In the genomic region with DNA sequence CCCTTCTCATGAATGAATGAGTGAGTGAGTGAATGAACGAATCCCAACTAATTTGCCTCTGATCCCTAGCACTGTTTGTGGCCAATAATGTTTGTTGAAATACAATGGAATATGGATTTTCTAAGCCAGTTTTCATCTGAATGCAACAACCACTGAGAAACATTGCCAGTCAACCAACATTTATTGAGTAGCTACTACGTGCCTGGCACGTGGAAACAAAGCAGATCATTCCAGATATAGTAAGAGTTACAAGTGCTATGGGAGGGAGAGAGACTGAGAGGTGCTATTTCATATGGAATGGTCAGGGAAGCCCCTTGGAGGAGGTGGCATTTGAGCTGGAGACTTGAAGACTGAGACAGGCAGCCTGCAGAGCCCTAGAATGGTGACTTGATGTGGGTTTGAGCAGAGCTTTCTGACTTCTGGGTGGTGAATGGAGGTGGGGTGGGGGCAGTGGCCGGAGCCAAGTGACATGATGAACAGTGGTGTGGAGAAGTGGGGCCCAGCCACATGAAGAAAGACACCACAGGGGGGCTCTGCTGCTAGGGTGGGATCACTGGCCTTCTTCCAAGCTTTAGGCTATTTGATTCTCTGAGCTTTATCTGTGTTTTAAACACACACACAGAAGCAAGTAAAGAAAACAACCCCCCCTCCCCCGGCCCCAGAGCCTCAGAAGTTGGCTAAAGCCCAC, we compare ENCODE assay signal across 12 cellular contexts. TPM values are rescaled to one million over a fixed set of nuclear protein-coding genes. Genes with fewer than 3 reads are reported as not detected.
DNase-seq lines count a peak whose midpoint lies in the region; ATAC-seq and TF ChIP-seq lines count a peak whose summit lies in the region.
"Had no signal": no experiment of that assay in that cellular context is flagged by ENCODE, and none has a peak within 500 bp of the region (broad histone marks: within the 10 kb centered on the region; RNA-seq: fewer than 3 reads in every experiment).

No MANE protein-coding gene starts in this region.

- no peaks in the 10 kb centered on the region for H4K20me1 ChIP-seq in MM.1S (ENCODE audit: insufficient read depth, low read length)

- H3K36me3 ChIP-seq in endodermal cell (ENCODE audit: control insufficient read depth, insufficient read depth, low read length) = no peaks in the 10 kb centered on the region
- no peaks in the 10 kb centered on the region for H3K36me3 ChIP-seq in skeletal muscle tissue (ENCODE audit: control insufficient read depth in 3 of 3, insufficient read depth in 3 of 3, low read length in 3 of 3)
- H3K36me3 ChIP-seq in MM.1S (replicated peaks; ENCODE audit: insufficient read depth, low read length) = no peaks in the 10 kb centered on the region

- no peaks in the 10 kb centered on the region for H3K9me3 ChIP-seq in endodermal cell (ENCODE audit: control insufficient read depth, low read length)
- H3K9me3 ChIP-seq in skeletal muscle tissue (ENCODE audit: control insufficient read depth in 3 of 3, low read length in 3 of 3) = no peaks in the 10 kb centered on the region
- no peaks in the 10 kb centered on the region for H3K9me3 ChIP-seq in MM.1S (replicated peaks; ENCODE audit: insufficient read depth, low read length)
- H3K9me3 ChIP-seq: mucosa of descending colon had no signal

- H3K9me2 ChIP-seq in MM.1S (replicated peaks; ENCODE audit: insufficient read depth, low read length) = no peaks in the 10 kb centered on the region

- H3K4me1 Mint-ChIP-seq in endodermal cell (peaks cover 10% of the 10 kb centered on the region), mesothelial cell of epicardium (peaks cover 11% of the 10 kb centered on the region)
- H3K4me1 Mint-ChIP-seq in activated CD8-positive, alpha-beta T cell treated with anti-CD3 and anti-CD28 coated beads for 36 hours (ENCODE audit: low read depth) = no peaks in the 10 kb centered on the region

- DNase-seq in COR-L47 (lab: John Stamatoyannopoulos, UW) (peak; percentile 67), endodermal cell (no peak), mesothelial cell of epicardium (ENCODE audit: low spot score in 2 of 2, unreplicated experiment in 2 of 2) (no peak), NCI-H510A treated with DMSO at 0.1 percent for 48 hours (lab: John Stamatoyannopoulos, UW) (no peak), NCI-H2196 (lab: John Stamatoyannopoulos, UW; ENCODE audit: unreplicated experiment) (no peak), MM.1S (no peak)
- DNase-seq in activated CD8-positive, alpha-beta T cell treated with anti-CD3 and anti-CD28 coated beads for 36 hours = no peak
- DNase-seq: NCI-H2081 had no signal

- no peaks in the 10 kb centered on the region for H3K27me3 ChIP-seq in endodermal cell (ENCODE audit: control insufficient read depth, insufficient read depth, low read length, poor library complexity, severe bottlenecking)
- no peaks in the 10 kb centered on the region for H3K27me3 ChIP-seq in skeletal muscle tissue (ENCODE audit: control insufficient read depth in 3 of 3, insufficient read depth in 3 of 3, low read length in 3 of 3)
- no peaks in the 10 kb centered on the region for H3K27me3 ChIP-seq in MM.1S (replicated peaks; ENCODE audit: insufficient read depth, low read length)

- POLR2A ChIA-PET in activated CD8-positive, alpha-beta T cell treated with anti-CD3 and anti-CD28 coated beads for 36 hours (lab: Charles Lee) = interaction anchor here (0.7 kb wide), 1 partner anchor 34 kb away, joined by 3 read pairs; no protein-coding TSS in a partner anchor

- H3K27me3 Mint-ChIP-seq in endodermal cell (ENCODE audit: insufficient read depth) (no peaks in the 10 kb centered on the region), mesothelial cell of epicardium (ENCODE audit: low read depth) (no peaks in the 10 kb centered on the region)
- H3K27me3 Mint-ChIP-seq in activated CD8-positive, alpha-beta T cell treated with anti-CD3 and anti-CD28 coated beads for 36 hours = no peaks in the 10 kb centered on the region

- intact Hi-C loops in activated CD8-positive, alpha-beta T cell treated with anti-CD3 and anti-CD28 coated beads for 36 hours (cut with micrococcal nuclease) = no loop called here

- no peak overlapping the region for H3K4me2 ChIP-seq in MM.1S (ENCODE audit: low read depth, low read length)

- H3K36me3 Mint-ChIP-seq in endodermal cell (ENCODE audit: low read depth) (no peaks in the 10 kb centered on the region), mesothelial cell of epicardium (peaks cover 2% of the 10 kb centered on the region)
- no peaks in the 10 kb centered on the region for H3K36me3 Mint-ChIP-seq in activated CD8-positive, alpha-beta T cell treated with anti-CD3 and anti-CD28 coated beads for 36 hours (ENCODE audit: low read depth)

- H3K4me3 ChIP-seq in endodermal cell (ENCODE audit: low read length) = no peak overlapping the region
- no peak overlapping the region for H3K4me3 ChIP-seq in skeletal muscle tissue (ENCODE audit: low read length in 3 of 3)
- no peak overlapping the region for H3K4me3 ChIP-seq in MM.1S (ENCODE audit: low read length)
- H3K4me3 ChIP-seq: coronary artery, mucosa of descending colon, skin epidermis had no signal

- H3K4me1 ChIP-seq in endodermal cell (ENCODE audit: control insufficient read depth, insufficient read depth, low read length) (peaks cover 6% of the 10 kb centered on the region), skeletal muscle tissue (ENCODE audit: control insufficient read depth in 3 of 3, insufficient read depth in 3 of 3, low read length in 3 of 3) (peaks cover 3 to 30% (median 11%) of the 10 kb centered on the region in 3 donors), MM.1S (ENCODE audit: low read length) (no peaks in the 10 kb centered on the region)

- H3K79me2 ChIP-seq in MM.1S (ENCODE audit: low read length) = no peaks in the 10 kb centered on the region

- ATAC-seq in activated CD8-positive, alpha-beta T cell treated with anti-CD3 and anti-CD28 coated beads for 36 hours = no peak
- ATAC-seq: mucosa of descending colon had no signal

- H3K9me3 Mint-ChIP-seq in endodermal cell (peaks cover 7% of the 10 kb centered on the region), mesothelial cell of epicardium (peaks cover 5% of the 10 kb centered on the region)
- no peaks in the 10 kb centered on the region for H3K9me3 Mint-ChIP-seq in activated CD8-positive, alpha-beta T cell treated with anti-CD3 and anti-CD28 coated beads for 36 hours

- TF ChIP-seq CTCF in endodermal cell (conservative IDR thresholded peaks at IDR 0.05) = no peak
- no peak for TF ChIP-seq CTCF in mesothelial cell of epicardium (IDR thresholded peaks at IDR 0.05; ENCODE audit: unreplicated experiment)
- no peak for TF ChIP-seq CTCF in activated CD8-positive, alpha-beta T cell treated with anti-CD3 and anti-CD28 coated beads for 36 hours (IDR thresholded peaks at IDR 0.05)
- no peak for TF ChIP-seq CTCF in MM.1S (IDR thresholded peaks at IDR 0.05; ENCODE audit: low read length)

- CTCF ChIA-PET in activated CD8-positive, alpha-beta T cell treated with anti-CD3 and anti-CD28 coated beads for 36 hours (lab: Charles Lee) = no interaction called here

- no peaks in the 10 kb centered on the region for H3F3A ChIP-seq in MM.1S (ENCODE audit: insufficient read depth, low read length)

- H3K9ac ChIP-seq in endodermal cell (ENCODE audit: extremely low read depth, low read length, poor library complexity, severe bottlenecking) (no peak overlapping the region), skeletal muscle tissue (ENCODE audit: low read depth in 1 of 3, low read length in 3 of 3) (peak overlapping the region in 2 of 3 donors; percentile 25 to 38), MM.1S (ENCODE audit: low read length) (no peak overlapping the region)

- H3K4me3 Mint-ChIP-seq in endodermal cell (no peak overlapping the region), mesothelial cell of epicardium (no peak overlapping the region)
- H3K4me3 Mint-ChIP-seq in activated CD8-positive, alpha-beta T cell treated with anti-CD3 and anti-CD28 coated beads for 36 hours = no peak overlapping the region

- no peak overlapping the region for H2AFZ ChIP-seq in MM.1S (ENCODE audit: low read length)

- H3K27ac ChIP-seq in endodermal cell (ENCODE audit: low read depth, low read length) (peak overlapping the region; percentile 29), skeletal muscle tissue (ENCODE audit: low read depth, low read length) (peak overlapping the region; percentile 71), MM.1S (ENCODE audit: low read length) (no peak overlapping the region)

- H3K27ac Mint-ChIP-seq in endodermal cell (peak overlapping the region; percentile 80), mesothelial cell of epicardium (peak overlapping the region; percentile 67)
- no peak overlapping the region for H3K27ac Mint-ChIP-seq in activated CD8-positive, alpha-beta T cell treated with anti-CD3 and anti-CD28 coated beads for 36 hours

- 83 to 95% methylated on average over 3 to 4 of the region's 5 CpGs for WGBS in endodermal cell (ENCODE audit: insufficient coverage in 1 of 2, insufficient read length in 1 of 2), 2 experiments

RNA-seq across cellular contexts. Expression of gene SMTN, which starts 35.1 kb away (rescaled TPM):
- total RNA-seq in endodermal cell = 10 to 100 TPM; 23.6 to 35.8 TPM
- polyA plus RNA-seq in endodermal cell (2013, experiment 1 of 2) = 31.8 TPM
- 25.8 TPM for polyA plus RNA-seq in endodermal cell (2013, experiment 2 of 2)
- total RNA-seq in mesothelial cell of epicardium = 67.0 to 72.7 TPM (median 72.2 TPM) in 3 replicates
- 57.9 TPM for total RNA-seq in skeletal muscle tissue
- 10 to 100 TPM; 32.0 to 36.3 TPM for total RNA-seq in activated CD8-positive, alpha-beta T cell treated with anti-CD3 and anti-CD28 coated beads for 36 hours

Comparison
In these comparisons a context has a peak if more than half of its experiments do, and no peak if none do; other contexts are left out.
1. H3K9ac ChIP-seq: peak in skeletal muscle tissue (2 of 3); none in endodermal cell (single experiment) and MM.1S (single experiment).